In genomic region chr1:172322219-172323061, GRCh38 we compare ENCODE assay signal across 9 cellular contexts.
DNase-seq lines count a peak whose midpoint lies in the region; ATAC-seq, FAIRE-seq and TF ChIP-seq lines count a peak whose summit lies in the region.
"Had no signal": no experiment of that assay in that cellular context is flagged by ENCODE, and none has a peak within 500 bp of the region (broad histone marks: within the 10 kb centered on the region; RNA-seq: fewer than 3 reads in every experiment).

No MANE protein-coding gene starts in this region.

- H3K27ac ChIP-seq in SJCRH30 (peak overlapping the region; percentile 65), small intestine (ENCODE audit: low read depth in 1 of 2, low read length in 1 of 2) (peak overlapping the region in 1 of 2 donors; percentile 18)

- peak; percentile 82 for DNase-seq in GM04504 (ENCODE audit: low read depth)
- peak; percentile 46 to 71 for DNase-seq in SJCRH30
- DNase-seq in foreskin fibroblast: peak; percentile 94 to 97
- DNase-seq in skeletal muscle cell (ENCODE audit: low read depth): peak; percentile 99
- DNase-seq in small intestine: no peak
- DNase-seq: activated T-cell treated with anti-CD3 and anti-CD28 coated beads, Interleukin-2, amount 50 U/mL, for 48 hours had no signal

- no peak for FAIRE-seq in small intestine (lab: Jason Lieb, UNC)

- WGBS in small intestine, 3 donors: 70 to 87% (median 84%) methylated on average over 13 of the region's 13 CpGs

- TF ChIP-seq CTCF in foreskin fibroblast (IDR thresholded peaks at IDR 0.05; ENCODE audit: low read depth, low read length): no peak

- ATAC-seq in GM18867 (IDR thresholded peaks at IDR 0.05; ENCODE audit: unreplicated experiment) (no peak), HG03457 (IDR thresholded peaks at IDR 0.05; ENCODE audit: unreplicated experiment) (no peak), HG03097 (IDR thresholded peaks at IDR 0.05; ENCODE audit: low FRiP score, unreplicated experiment) (no peak)

- H3K9me3 ChIP-seq in SJCRH30 (replicated peaks) (no peaks in the 10 kb centered on the region), small intestine (ENCODE audit: control insufficient read depth, low read depth) (no peaks in the 10 kb centered on the region)

- H3K27me3 ChIP-seq in SJCRH30 (no peaks in the 10 kb centered on the region), small intestine (ENCODE audit: control insufficient read depth in 2 of 2, insufficient read depth in 2 of 2, low read length in 2 of 2) (no peaks in the 10 kb centered on the region)

- H3K4me1 ChIP-seq in SJCRH30 (peaks cover 14% of the 10 kb centered on the region), small intestine (ENCODE audit: control insufficient read depth in 2 of 2, insufficient read depth in 1 of 2, low read depth in 1 of 2, low read length in 1 of 2) (no peaks in the 10 kb centered on the region)

- H3K4me3 ChIP-seq in SJCRH30 (peak overlapping the region; percentile 52), foreskin fibroblast (ENCODE audit: low read depth in 1 of 2, low read length in 2 of 2) (peak overlapping the region; percentile 21 to 31), skeletal muscle cell (ENCODE audit: low read depth, low read length) (peak overlapping the region; percentile 22), small intestine (ENCODE audit: low read depth in 1 of 2, low read length in 2 of 2) (no peak overlapping the region)

- H3K36me3 ChIP-seq in SJCRH30 (no peaks in the 10 kb centered on the region), small intestine (ENCODE audit: control insufficient read depth in 2 of 2, insufficient read depth in 2 of 2, low read length in 2 of 2) (no peaks in the 10 kb centered on the region)

Comparison
In these comparisons a context has a peak if more than half of its experiments do, and no peak if none do; other contexts are left out.
1. H3K4me3 ChIP-seq: peak in SJCRH30 (single experiment), foreskin fibroblast (2 of 2) and skeletal muscle cell (single experiment); none in small intestine (0 of 2).